8 cellular contexts compared by ENCODE assay signal in the genomic region with DNA sequence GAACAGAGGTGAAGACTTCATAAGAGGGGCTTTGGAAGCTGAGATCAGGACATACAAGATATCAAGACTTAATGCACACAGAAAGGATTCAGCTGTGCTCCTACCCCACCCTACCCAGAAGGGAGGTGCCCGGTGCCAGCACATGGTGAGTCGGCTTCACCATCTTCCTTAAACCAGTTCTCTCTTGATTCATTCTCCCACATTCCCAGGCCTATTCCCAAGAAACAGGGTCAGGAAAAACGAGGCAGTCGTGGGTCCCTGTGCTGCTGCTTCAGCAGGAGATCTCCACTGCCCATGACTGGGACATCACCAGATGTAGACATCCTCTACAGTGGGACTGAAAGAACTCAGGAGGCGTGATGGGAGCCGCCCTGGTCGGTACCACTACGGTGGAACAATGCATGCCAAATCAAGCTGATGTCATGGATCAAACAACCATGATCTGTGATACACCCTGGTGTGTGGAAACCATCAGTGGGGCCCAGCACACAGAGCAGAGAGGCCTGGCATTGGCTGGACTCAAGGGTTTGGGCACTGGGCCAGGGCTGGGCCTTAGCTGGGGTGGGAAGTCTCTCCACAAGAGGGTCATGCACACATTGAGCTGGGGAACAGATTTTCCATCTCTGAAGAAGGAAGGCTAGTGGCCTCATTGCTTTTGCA. TPM values are rescaled to one million over a fixed set of nuclear protein-coding genes. Genes with fewer than 3 reads are reported as not detected.
DNase-seq lines count a peak whose midpoint lies in the region; ATAC-seq and TF ChIP-seq lines count a peak whose summit lies in the region.

No MANE protein-coding gene starts in this region.

- H3K9ac ChIP-seq in fibroblast of lung (ENCODE audit: insufficient read depth, low read length), result no peak overlapping the region

- H3K4me2 ChIP-seq in fibroblast of lung (ENCODE audit: extremely low read depth, insufficient read depth, low read length), result peak overlapping the region; percentile 58

- DNase-seq in CD4-positive, CD25-positive, alpha-beta regulatory T cell, result no peak
- peak; percentile 13 for DNase-seq in Panc1 (ENCODE audit: low read depth, low spot score)
- DNase-seq in fibroblast of lung (ENCODE audit: low read depth in 2 of 2), result peak in 1 of 2 donors; percentile 56
- no peak for DNase-seq in osteocyte (ENCODE audit: extremely low spot score, unreplicated experiment)
- no peak for DNase-seq in T-cell
- no peak for DNase-seq in activated CD8-positive, alpha-beta T cell treated with anti-CD3 and anti-CD28 coated beads for 36 hours
- DNase-seq in OCI-M2 (lab: John Stamatoyannopoulos, UW; ENCODE audit: unreplicated experiment), result no peak

- H3K4me3 ChIP-seq in CD4-positive, CD25-positive, alpha-beta regulatory T cell (ENCODE audit: low read depth, low read length), result no peak overlapping the region
- no peak overlapping the region for H3K4me3 ChIP-seq in Panc1 (ENCODE audit: low read depth in 2 of 2, low read length in 2 of 2)
- no peak overlapping the region for H3K4me3 ChIP-seq in fibroblast of lung (replicated peaks in 1 of 4; ENCODE audit: control extremely low read depth in 1 of 4, insufficient read depth in 1 of 4, low read depth in 3 of 4, low read length in 4 of 4)

- H3K9me3 Mint-ChIP-seq in CD4-positive, CD25-positive, alpha-beta regulatory T cell, result no peaks in the 10 kb centered on the region
- H3K9me3 Mint-ChIP-seq in osteocyte (ENCODE audit: unreplicated experiment) (no peaks in the 10 kb centered on the region), T-cell (no peaks in the 10 kb centered on the region)
- H3K9me3 Mint-ChIP-seq in activated CD8-positive, alpha-beta T cell treated with anti-CD3 and anti-CD28 coated beads for 36 hours, result no peaks in the 10 kb centered on the region

- ATAC-seq in CD4-positive, CD25-positive, alpha-beta regulatory T cell (ENCODE audit: low read depth in 2 of 2), result no peak
- ATAC-seq in Panc1 (no peak), T-cell (replicated peaks in 1 of 4) (no peak), HG03571 (IDR thresholded peaks at IDR 0.05; ENCODE audit: unreplicated experiment) (no peak)
- ATAC-seq in activated CD8-positive, alpha-beta T cell treated with anti-CD3 and anti-CD28 coated beads for 36 hours, result no peak

- H3K9me3 ChIP-seq in CD4-positive, CD25-positive, alpha-beta regulatory T cell (ENCODE audit: control insufficient read depth in 2 of 2, low read length in 2 of 2), result no peaks in the 10 kb centered on the region
- H3K9me3 ChIP-seq in Panc1 (ENCODE audit: control insufficient read depth, insufficient read depth, low read depth, low read length) (no peaks in the 10 kb centered on the region), fibroblast of lung (ENCODE audit: control insufficient read depth, insufficient read depth, low read depth, low read length) (no peaks in the 10 kb centered on the region)

- H3K27ac Mint-ChIP-seq in CD4-positive, CD25-positive, alpha-beta regulatory T cell, result peak overlapping the region in 2 of 3 donors; percentile 52 to 94
- peak overlapping the region; percentile 88 for H3K27ac Mint-ChIP-seq in osteocyte (ENCODE audit: unreplicated experiment)
- no peak overlapping the region for H3K27ac Mint-ChIP-seq in T-cell
- H3K27ac Mint-ChIP-seq in activated CD8-positive, alpha-beta T cell treated with anti-CD3 and anti-CD28 coated beads for 36 hours, result no peak overlapping the region

- H3K27me3 Mint-ChIP-seq in CD4-positive, CD25-positive, alpha-beta regulatory T cell, result no peaks in the 10 kb centered on the region
- H3K27me3 Mint-ChIP-seq in osteocyte (ENCODE audit: unreplicated experiment) (no peaks in the 10 kb centered on the region), T-cell (no peaks in the 10 kb centered on the region)
- no peaks in the 10 kb centered on the region for H3K27me3 Mint-ChIP-seq in activated CD8-positive, alpha-beta T cell treated with anti-CD3 and anti-CD28 coated beads for 36 hours

- H2AFZ ChIP-seq in fibroblast of lung (ENCODE audit: low read length), result no peak overlapping the region

- H3K4me1 Mint-ChIP-seq in CD4-positive, CD25-positive, alpha-beta regulatory T cell, result peaks cover 26 to 73% (median 44%) of the 10 kb centered on the region in 4 donors
- H3K4me1 Mint-ChIP-seq in osteocyte (ENCODE audit: unreplicated experiment) (peaks cover 71% of the 10 kb centered on the region), T-cell (peaks cover 64 to 76% (median 71%) of the 10 kb centered on the region in 3 donors)
- peaks cover 59% of the 10 kb centered on the region for H3K4me1 Mint-ChIP-seq in activated CD8-positive, alpha-beta T cell treated with anti-CD3 and anti-CD28 coated beads for 36 hours (ENCODE audit: low read depth)

- CTCF ChIA-PET in Panc1 (lab: Charles Lee), result no interaction called here
- CTCF ChIA-PET in T-cell (lab: Charles Lee), result no interaction called here
- CTCF ChIA-PET in activated CD8-positive, alpha-beta T cell treated with anti-CD3 and anti-CD28 coated beads for 36 hours (lab: Charles Lee), result interaction anchor here (1.5 to 4.4 kb wide), 3 partner anchors 10 to 75 kb away, joined by 3 to 24 read pairs (median 8); no protein-coding TSS in a partner anchor

- TF ChIP-seq CTCF in Panc1 (IDR thresholded peaks at IDR 0.05), result no peak
- no peak for TF ChIP-seq CTCF in fibroblast of lung (conservative IDR thresholded peaks at IDR 0.05 in 1 of 2, IDR thresholded peaks at IDR 0.05 in 1 of 2; ENCODE audit: low read depth in 1 of 2, low read length in 2 of 2)
- TF ChIP-seq CTCF in osteocyte (IDR thresholded peaks at IDR 0.05), result no peak
- no peak for TF ChIP-seq CTCF in activated CD8-positive, alpha-beta T cell treated with anti-CD3 and anti-CD28 coated beads for 36 hours (IDR thresholded peaks at IDR 0.05)

- intact Hi-C loops in Panc1 (cut with micrococcal nuclease; ENCODE audit: unreplicated experiment), result no loop called here
- intact Hi-C loops in activated CD8-positive, alpha-beta T cell treated with anti-CD3 and anti-CD28 coated beads for 36 hours (cut with micrococcal nuclease), result no loop called here

- peaks cover 24% of the 10 kb centered on the region for H3K36me3 Mint-ChIP-seq in CD4-positive, CD25-positive, alpha-beta regulatory T cell
- H3K36me3 Mint-ChIP-seq in osteocyte (ENCODE audit: unreplicated experiment), result peaks cover 14% of the 10 kb centered on the region
- H3K36me3 Mint-ChIP-seq in T-cell, result peaks cover 28% of the 10 kb centered on the region
- peaks cover 37% of the 10 kb centered on the region for H3K36me3 Mint-ChIP-seq in activated CD8-positive, alpha-beta T cell treated with anti-CD3 and anti-CD28 coated beads for 36 hours (ENCODE audit: low read depth)

- H3K4me1 ChIP-seq in CD4-positive, CD25-positive, alpha-beta regulatory T cell (ENCODE audit: control insufficient read depth, insufficient read depth, low read length, poor library complexity, severe bottlenecking), result peaks cover 45% of the 10 kb centered on the region
- peaks cover 48% of the 10 kb centered on the region for H3K4me1 ChIP-seq in Panc1 (ENCODE audit: control insufficient read depth, insufficient read depth, low read length)
- peaks cover 54% of the 10 kb centered on the region for H3K4me1 ChIP-seq in fibroblast of lung (ENCODE audit: control insufficient read depth, extremely low read depth, insufficient read depth, low read length)

- H3K27ac ChIP-seq in CD4-positive, CD25-positive, alpha-beta regulatory T cell (ENCODE audit: insufficient read depth, low read length, poor library complexity, severe bottlenecking), result no peak overlapping the region
- no peak overlapping the region; the same call in 1 of the 2 replicates for H3K27ac ChIP-seq in Panc1 (ENCODE audit: low read length)
- H3K27ac ChIP-seq in fibroblast of lung (ENCODE audit: insufficient read depth, low read length), result peak overlapping the region; percentile 78

- in situ Hi-C loops in Panc1 (cut with HindIII; ENCODE audit: low pct_unique_long_range_greater_than_20kb, low sequenced_read_pairs), result no loop called here

- POLR2A ChIA-PET in Panc1 (lab: Charles Lee) (no interaction called here), T-cell (lab: Charles Lee) (interaction anchor here in 1 of 2 donors (0.5 kb wide), 1 partner anchor 227 kb away, joined by 4 read pairs; no protein-coding TSS in a partner anchor)
- POLR2A ChIA-PET in activated CD8-positive, alpha-beta T cell treated with anti-CD3 and anti-CD28 coated beads for 36 hours (lab: Charles Lee), result interaction anchor here (0.9 to 2.2 kb wide), 5 partner anchors 12 to 229 kb away, joined by 3 to 9 read pairs (median 5); no protein-coding TSS in a partner anchor

- H3K27me3 ChIP-seq in CD4-positive, CD25-positive, alpha-beta regulatory T cell (ENCODE audit: control insufficient read depth, insufficient read depth, low read length), result no peaks in the 10 kb centered on the region
- H3K27me3 ChIP-seq in Panc1 (ENCODE audit: control insufficient read depth, insufficient read depth, low read length) (no peaks in the 10 kb centered on the region), fibroblast of lung (ENCODE audit: control insufficient read depth, insufficient read depth, low read length) (no peaks in the 10 kb centered on the region)

- no TSS peak for BruUV-seq in Panc1 (replicated peaks; lab: Mats Ljungman, UMichigan)

- H4K20me1 ChIP-seq in fibroblast of lung (ENCODE audit: control insufficient read depth, extremely low read depth, insufficient read depth, low read length), result no peaks in the 10 kb centered on the region

- peaks cover 45% of the 10 kb centered on the region for H3K79me2 ChIP-seq in fibroblast of lung (ENCODE audit: control insufficient read depth, insufficient read depth, low read length)

- H3K4me3 Mint-ChIP-seq in CD4-positive, CD25-positive, alpha-beta regulatory T cell, result no peak overlapping the region
- no peak overlapping the region for H3K4me3 Mint-ChIP-seq in osteocyte (ENCODE audit: unreplicated experiment)
- H3K4me3 Mint-ChIP-seq in T-cell, result no peak overlapping the region
- no peak overlapping the region for H3K4me3 Mint-ChIP-seq in activated CD8-positive, alpha-beta T cell treated with anti-CD3 and anti-CD28 coated beads for 36 hours

- peaks cover 42% of the 10 kb centered on the region for H3K36me3 ChIP-seq in CD4-positive, CD25-positive, alpha-beta regulatory T cell (ENCODE audit: control insufficient read depth, insufficient read depth, low read length)
- H3K36me3 ChIP-seq in Panc1 (ENCODE audit: control insufficient read depth, insufficient read depth, low read length) (no peaks in the 10 kb centered on the region), fibroblast of lung (ENCODE audit: control insufficient read depth, insufficient read depth, low read length) (peaks cover 5% of the 10 kb centered on the region)

RNA-seq across cellular contexts. Expression of gene CCDC12, which starts 41.9 kb away (rescaled TPM):
- total RNA-seq in CD4-positive, CD25-positive, alpha-beta regulatory T cell, result 71.8 TPM
- polyA plus RNA-seq in CD4-positive, CD25-positive, alpha-beta regulatory T cell, result 100 to 1,000 TPM in 3 of 4 donors, 10 to 100 TPM in 1; 90.4 to 116 (median 106) TPM
- total RNA-seq in Panc1 (2021; ENCODE audit: unreplicated experiment), result 35.5 TPM
- polyA plus RNA-seq in Panc1 (2012; ENCODE audit: insufficient read length), result 54.3 TPM
- total RNA-seq in fibroblast of lung, result 25.9 and 29.2 TPM in 2 replicates
- polyA plus RNA-seq in fibroblast of lung, result 28.0 and 28.4 TPM in 2 replicates
- polyA plus RNA-seq in fibroblast of lung (2012), result 31.7 and 39.5 TPM in 2 replicates
- polyA minus RNA-seq in fibroblast of lung (ENCODE audit: low replicate concordance), result 22.0 and 34.3 TPM in 2 replicates
- total RNA-seq in osteocyte, result 34.5 and 37.4 TPM in 2 replicates
- total RNA-seq in T-cell, result 10 to 100 TPM; 66.5 to 78.4 (median 72.8) TPM
- total RNA-seq in activated CD8-positive, alpha-beta T cell treated with anti-CD3 and anti-CD28 coated beads for 36 hours, result 10 to 100 TPM; 51.2 to 51.6 TPM

RNA-seq across cellular contexts. Expression of gene NBEAL2, which starts 44.8 kb away (rescaled TPM):
- total RNA-seq in CD4-positive, CD25-positive, alpha-beta regulatory T cell, result 429 TPM
- 10 to 100 TPM in 2 of 4 donors, 1 to 10 TPM in 2; 4.7 to 13.5 (median 8.6) TPM for polyA plus RNA-seq in CD4-positive, CD25-positive, alpha-beta regulatory T cell
- 38.8 TPM for total RNA-seq in Panc1 (2021; ENCODE audit: unreplicated experiment)
- polyA plus RNA-seq in Panc1 (2012; ENCODE audit: insufficient read length), result 46.2 TPM
- 2.1 and 4.5 TPM in 2 replicates for total RNA-seq in fibroblast of lung
- 1.5 and 2.5 TPM in 2 replicates for polyA plus RNA-seq in fibroblast of lung
- polyA plus RNA-seq in fibroblast of lung (2012), result 2.1 and 3.3 TPM in 2 replicates
- 23.4 and 24.0 TPM in 2 replicates for polyA minus RNA-seq in fibroblast of lung (ENCODE audit: low replicate concordance)
- 14.0 and 21.8 TPM in 2 replicates for total RNA-seq in osteocyte
- 100 to 1,000 TPM; 141 to 206 (median 182) TPM for total RNA-seq in T-cell
- total RNA-seq in activated CD8-positive, alpha-beta T cell treated with anti-CD3 and anti-CD28 coated beads for 36 hours, result 10 to 100 TPM; 58.9 to 63.7 TPM

RNA-seq across cellular contexts. Expression of gene PTH1R, which starts 57.1 kb away (rescaled TPM):
- not detected for total RNA-seq in CD4-positive, CD25-positive, alpha-beta regulatory T cell
- polyA plus RNA-seq in CD4-positive, CD25-positive, alpha-beta regulatory T cell, result not detected
- not detected for total RNA-seq in Panc1 (2021; ENCODE audit: unreplicated experiment)
- polyA plus RNA-seq in Panc1 (2012; ENCODE audit: insufficient read length), result not detected
- total RNA-seq in fibroblast of lung, result 3.3 and 4.3 TPM in 2 replicates
- polyA plus RNA-seq in fibroblast of lung, result 0.06 and 0.67 TPM in 2 replicates
- polyA plus RNA-seq in fibroblast of lung (2012), result 1.2 TPM in 1 of 2 replicates, not detected in the other
- polyA minus RNA-seq in fibroblast of lung (ENCODE audit: low replicate concordance), result 0.98 TPM in 1 of 2 replicates, not detected in the other
- total RNA-seq in osteocyte, result 12.9 and 15.4 TPM in 2 replicates
- total RNA-seq in T-cell, result under 1 TPM in 1 of 5 donors, not detected in 4; 0.32 TPM
- not detected for total RNA-seq in activated CD8-positive, alpha-beta T cell treated with anti-CD3 and anti-CD28 coated beads for 36 hours

Comparison
In these comparisons a context has a peak if more than half of its experiments do, and no peak if none do; other contexts are left out.
1. H3K27ac Mint-ChIP-seq: peak in CD4-positive, CD25-positive, alpha-beta regulatory T cell (2 of 3) and osteocyte (single experiment); none in T-cell (0 of 2) and activated CD8-positive, alpha-beta T cell treated with anti-CD3 and anti-CD28 coated beads for 36 hours (single experiment).